Comparison of ENCODE assay signal across 14 cellular contexts in the genomic region with DNA sequence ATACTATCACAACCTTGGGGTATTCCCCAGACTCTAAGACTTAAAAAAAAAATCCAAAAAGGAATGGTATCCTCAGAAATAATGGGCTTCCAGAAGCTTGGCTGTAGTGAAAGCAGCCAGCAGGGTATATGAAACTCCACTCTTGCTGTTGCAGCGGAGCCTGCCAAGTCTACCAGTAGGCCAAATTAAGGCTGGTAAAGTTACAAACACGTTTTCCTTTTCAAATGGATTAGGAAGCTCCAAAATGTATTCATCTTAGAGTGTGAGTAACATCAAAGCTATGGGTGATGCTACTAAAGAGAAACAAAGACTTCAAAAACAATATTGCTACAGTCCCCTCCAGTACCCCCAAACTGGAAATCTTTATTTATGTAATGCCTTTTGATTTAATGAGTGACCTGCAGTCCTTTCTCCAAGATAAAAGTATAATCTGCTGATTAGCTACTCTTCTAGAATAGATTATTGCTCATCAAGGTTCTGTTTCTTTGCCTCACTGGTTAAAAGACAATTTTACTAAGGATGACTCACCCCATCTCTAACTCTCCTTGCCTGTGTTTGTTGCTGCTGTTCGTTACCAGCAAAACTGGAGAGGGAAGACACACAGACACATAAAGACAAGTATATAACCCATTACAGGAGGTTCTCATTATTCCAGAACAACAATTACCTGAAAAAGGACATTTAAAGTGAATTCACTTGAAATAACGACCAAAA.
DNase-seq lines count a peak whose midpoint lies in the region; ATAC-seq and TF ChIP-seq lines count a peak whose summit lies in the region.
"Had no signal": no experiment of that assay in that cellular context is flagged by ENCODE, and none has a peak within 500 bp of the region (broad histone marks: within the 10 kb centered on the region; RNA-seq: fewer than 3 reads in every experiment).

No MANE protein-coding gene starts in this region.

- no peaks in the 10 kb centered on the region for H3K36me3 ChIP-seq in BE2C
- H3K36me3 ChIP-seq in IMR-90 (ENCODE audit: control insufficient read depth, insufficient read depth, low read length), result no peaks in the 10 kb centered on the region
- H3K36me3 ChIP-seq in mammary epithelial cell (ENCODE audit: insufficient read depth, low read length), result no peaks in the 10 kb centered on the region
- no peaks in the 10 kb centered on the region for H3K36me3 ChIP-seq in mesodermal cell (ENCODE audit: control insufficient read depth, insufficient read depth, low read length)
- no peaks in the 10 kb centered on the region for H3K36me3 ChIP-seq in OCI-LY7 (ENCODE audit: insufficient read depth, low read length)
- H3K36me3 ChIP-seq: gastroesophageal sphincter had no signal

- in situ Hi-C loops in IMR-90 (cut with MboI; ENCODE audit: low sequenced_read_pairs), result no loop called here
- in situ Hi-C loops in mammary epithelial cell (cut with MboI; ENCODE audit: low sequenced_read_pairs in 2 of 2), result no loop called here

- no peaks in the 10 kb centered on the region for H3K9me3 Mint-ChIP-seq in progenitor cell of endocrine pancreas (ENCODE audit: low read depth)
- H3K9me3 Mint-ChIP-seq: central memory CD8-positive, alpha-beta T cell had no signal

- no peak overlapping the region for H3K27ac Mint-ChIP-seq in progenitor cell of endocrine pancreas

- H2AFZ ChIP-seq in IMR-90 (replicated peaks; ENCODE audit: low read length, poor library complexity), result no peak overlapping the region
- H2AFZ ChIP-seq in mammary epithelial cell (ENCODE audit: low read depth, low read length), result no peak overlapping the region
- no peak overlapping the region for H2AFZ ChIP-seq in OCI-LY7 (ENCODE audit: low read length)
- H2AFZ ChIP-seq: parathyroid adenoma had no signal

- BruUV-seq in IMR-90 (replicated peaks; lab: Mats Ljungman, UMichigan) (no TSS peak), mammary epithelial cell (replicated peaks; lab: Mats Ljungman, UMichigan) (no TSS peak), OCI-LY7 (replicated peaks; lab: Mats Ljungman, UMichigan) (no TSS peak)

- no peak overlapping the region for H3K14ac ChIP-seq in IMR-90 (replicated peaks; ENCODE audit: low read depth, low read length)

- no peak overlapping the region for H3K18ac ChIP-seq in IMR-90 (ENCODE audit: low read depth, low read length)

- peak; percentile 40 for DNase-seq in BE2C
- peak; percentile 72 for DNase-seq in IMR-90
- DNase-seq in mammary epithelial cell, result peak; percentile 35
- no peak for DNase-seq in OCI-LY7 (ENCODE audit: low spot score)
- no peak for DNase-seq in SIG-M5 (lab: John Stamatoyannopoulos, UW)
- no peak for DNase-seq in NCI-H2171 (lab: John Stamatoyannopoulos, UW)
- DNase-seq in progenitor cell of endocrine pancreas (ENCODE audit: low spot score, unreplicated experiment), result no peak
- DNase-seq: COR-L47, OCI-M1, substantia nigra had no signal

- no peaks in the 10 kb centered on the region for H3K27me3 ChIP-seq in BE2C
- H3K27me3 ChIP-seq in IMR-90 (ENCODE audit: control insufficient read depth, insufficient read depth, low read length), result no peaks in the 10 kb centered on the region
- H3K27me3 ChIP-seq in mammary epithelial cell (ENCODE audit: insufficient read depth, low read length), result no peaks in the 10 kb centered on the region
- H3K27me3 ChIP-seq: gastroesophageal sphincter had no signal

- POLR2A ChIA-PET in IMR-90 (lab: Charles Lee; ENCODE audit: unreplicated experiment), result no interaction called here
- POLR2A ChIA-PET in OCI-LY7 (lab: Charles Lee), result interaction anchor here (0.8 kb wide), 1 partner anchor 9 kb away, joined by 3 read pairs; no protein-coding TSS in a partner anchor

- no peaks in the 10 kb centered on the region for H3K4me1 Mint-ChIP-seq in progenitor cell of endocrine pancreas (ENCODE audit: low read depth)

- H3K79me2 ChIP-seq in mammary epithelial cell (ENCODE audit: insufficient read depth, low read length), result no peaks in the 10 kb centered on the region
- H3K79me2 ChIP-seq in OCI-LY7 (ENCODE audit: insufficient read depth, low read depth, low read length), result no peaks in the 10 kb centered on the region
- H3K79me2 ChIP-seq: parathyroid adenoma had no signal

- no peak overlapping the region for H2AK9ac ChIP-seq in IMR-90 (replicated peaks; ENCODE audit: low read depth, low read length, poor library complexity)

- no peaks in the 10 kb centered on the region for H3K9me2 ChIP-seq in OCI-LY7 (ENCODE audit: insufficient read depth, low read length)

- no peaks in the 10 kb centered on the region for H4K20me1 ChIP-seq in IMR-90 (ENCODE audit: insufficient read depth, low read length)
- H4K20me1 ChIP-seq in mammary epithelial cell (ENCODE audit: insufficient read depth, low read length), result no peaks in the 10 kb centered on the region
- H4K20me1 ChIP-seq in OCI-LY7 (ENCODE audit: insufficient read depth, low read length), result no peaks in the 10 kb centered on the region

- H3K79me1 ChIP-seq in IMR-90 (ENCODE audit: low read depth in 1 of 2, low read length in 2 of 2), result no peaks in the 10 kb centered on the region; a peak in 1 of 4 replicates

- H3K4me3 Mint-ChIP-seq in progenitor cell of endocrine pancreas (ENCODE audit: low read depth), result no peak overlapping the region
- H3K4me3 Mint-ChIP-seq: central memory CD8-positive, alpha-beta T cell had no signal

- H3K27me3 Mint-ChIP-seq in progenitor cell of endocrine pancreas, result no peaks in the 10 kb centered on the region
- H3K27me3 Mint-ChIP-seq: central memory CD8-positive, alpha-beta T cell had no signal

- H3K4ac ChIP-seq in IMR-90 (ENCODE audit: low read depth, low read length), result no peak overlapping the region

- H2BK20ac ChIP-seq in IMR-90 (ENCODE audit: low read depth, low read length), result no peak overlapping the region

- H4K91ac ChIP-seq in IMR-90 (ENCODE audit: insufficient read depth, low read depth, low read length), result no peak overlapping the region

- H3K9ac ChIP-seq in IMR-90 (ENCODE audit: low read depth, low read length) (no peak overlapping the region), mammary epithelial cell (ENCODE audit: insufficient read depth, low read length) (no peak overlapping the region)
- H3K9ac ChIP-seq: parathyroid adenoma had no signal

- H2BK15ac ChIP-seq in IMR-90 (ENCODE audit: low read depth, low read length), result no peak overlapping the region

- no CpG with 5 or more reads among the region's 4 CpGs for WGBS in IMR-90 (ENCODE audit: extremely low coverage in 2 of 2, insufficient read length in 1 of 2), 2 experiments
- 82% methylated on average over 4 of the region's 4 CpGs for WGBS in mammary epithelial cell (ENCODE audit: low coverage, missing lambda C conversion rate)
- 79 to 100% methylated on average over 1 to 2 of the region's 4 CpGs for WGBS in mesodermal cell (ENCODE audit: insufficient coverage in 2 of 2), 2 experiments

- intact Hi-C loops in IMR-90 (cut with micrococcal nuclease), result no loop called here
- intact Hi-C loops in mammary epithelial cell (cut with micrococcal nuclease), result no loop called here
- intact Hi-C loops in OCI-LY7 (cut with micrococcal nuclease; ENCODE audit: unreplicated experiment), result no loop called here

- no peak overlapping the region for H4K8ac ChIP-seq in IMR-90 (ENCODE audit: low read depth in 2 of 2, low read length in 2 of 2)

- no peak overlapping the region for H3K27ac ChIP-seq in IMR-90 (ENCODE audit: insufficient read depth, low read length)
- no peak overlapping the region for H3K27ac ChIP-seq in mammary epithelial cell (ENCODE audit: insufficient read depth, low read depth, low read length)
- H3K27ac ChIP-seq in mesodermal cell (ENCODE audit: low read depth, low read length, severe bottlenecking), result peak overlapping the region; percentile 74
- H3K27ac ChIP-seq in OCI-LY7 (ENCODE audit: low read depth, low read length, poor library complexity, severe bottlenecking), result no peak overlapping the region
- H3K27ac ChIP-seq: gastroesophageal sphincter, parathyroid adenoma had no signal

- no peak overlapping the region for H2AK5ac ChIP-seq in IMR-90 (ENCODE audit: low read depth, low read length)

- H3K9me3 ChIP-seq in BE2C, result no peaks in the 10 kb centered on the region
- no peaks in the 10 kb centered on the region for H3K9me3 ChIP-seq in IMR-90 (ENCODE audit: control insufficient read depth, insufficient read depth, low read length)
- no peaks in the 10 kb centered on the region for H3K9me3 ChIP-seq in mammary epithelial cell (replicated peaks; ENCODE audit: insufficient read depth, low read length)
- no peaks in the 10 kb centered on the region for H3K9me3 ChIP-seq in mesodermal cell (ENCODE audit: control insufficient read depth, low read length)
- H3K9me3 ChIP-seq in OCI-LY7 (ENCODE audit: low read length), result no peaks in the 10 kb centered on the region
- H3K9me3 ChIP-seq: gastroesophageal sphincter had no signal

- dilution Hi-C loops in IMR-90 (cut with HindIII; ENCODE audit: low sequenced_read_pairs, unreplicated experiment) (no loop called here), mammary epithelial cell (cut with HindIII; ENCODE audit: low sequenced_read_pairs) (no loop called here)

- H3K4me1 ChIP-seq in BE2C (peaks cover 29% of the 10 kb centered on the region), IMR-90 (ENCODE audit: control insufficient read depth, insufficient read depth, low read length) (peaks cover 2% of the 10 kb centered on the region; the same call in 1 of the 2 replicates), mammary epithelial cell (ENCODE audit: insufficient read depth, low read length) (no peaks in the 10 kb centered on the region), mesodermal cell (ENCODE audit: control insufficient read depth, insufficient read depth, low read length, poor library complexity, severe bottlenecking) (peaks cover 11% of the 10 kb centered on the region), OCI-LY7 (ENCODE audit: insufficient read depth, low read length, poor library complexity, severe bottlenecking) (peaks cover 8% of the 10 kb centered on the region)
- H3K4me1 ChIP-seq: gastroesophageal sphincter, parathyroid adenoma had no signal

- peak; percentile 92 for ATAC-seq in IMR-90 (ENCODE audit: low read depth)
- ATAC-seq: gastroesophageal sphincter had no signal

- H3K4me2 ChIP-seq in IMR-90 (ENCODE audit: low read depth, low read length) (peak overlapping the region; percentile 49), mammary epithelial cell (ENCODE audit: insufficient read depth, low read depth, low read length) (no peak overlapping the region), OCI-LY7 (ENCODE audit: low read length) (no peak overlapping the region)

- no peak overlapping the region for H2BK5ac ChIP-seq in IMR-90 (ENCODE audit: low read depth, low read length, poor library complexity, severe bottlenecking)

- CTCF ChIA-PET in IMR-90 (lab: Yijun Ruan, JAX) (interaction anchor here (0.7 to 1.4 kb wide), 2 partner anchors 13 to 45 kb away, joined by 3 to 5 read pairs; no protein-coding TSS in a partner anchor), mammary epithelial cell (lab: Charles Lee; ENCODE audit: low non-redundant PET) (no interaction called here), OCI-LY7 (lab: Charles Lee; ENCODE audit: unreplicated experiment) (no interaction called here)

- no peaks in the 10 kb centered on the region for H3K36me3 Mint-ChIP-seq in progenitor cell of endocrine pancreas (ENCODE audit: insufficient read depth)

- H4K5ac ChIP-seq in IMR-90 (ENCODE audit: low read depth, low read length), result no peak overlapping the region

- 0 out of 2 replicates have a peak, but pooled peaks cover 2% of the 10 kb centered on the region for H3K9me1 ChIP-seq in IMR-90 (ENCODE audit: insufficient read depth, low read length)

- no peak for TF ChIP-seq POLR2A in IMR-90 (IDR thresholded peaks at IDR 0.05; ENCODE audit: low read depth, low read length)

- TF ChIP-seq RAD21 in IMR-90 (IDR thresholded peaks at IDR 0.05; ENCODE audit: low read length), result no peak

- no peak overlapping the region for H3K4me3 ChIP-seq in BE2C (ENCODE audit: low read depth, low read length)
- H3K4me3 ChIP-seq in IMR-90 (ENCODE audit: insufficient read depth, low read depth, low read length), result no peak overlapping the region
- no peak overlapping the region for H3K4me3 ChIP-seq in mammary epithelial cell (replicated peaks in 1 of 3; ENCODE audit: insufficient read depth in 1 of 3, low read depth in 2 of 3, low read length in 3 of 3)
- no peak overlapping the region for H3K4me3 ChIP-seq in mesodermal cell (ENCODE audit: extremely low read depth, insufficient read depth, low read length, poor library complexity, severe bottlenecking)
- H3K4me3 ChIP-seq in OCI-LY7 (ENCODE audit: low read depth, low read length, poor library complexity, severe bottlenecking), result no peak overlapping the region
- H3K4me3 ChIP-seq: gastroesophageal sphincter had no signal

- no peak overlapping the region for H3K23ac ChIP-seq in IMR-90 (ENCODE audit: low read depth, low read length)

- H2BK120ac ChIP-seq in IMR-90 (ENCODE audit: low read depth, low read length), result no peak overlapping the region

- TF ChIP-seq CTCF in BE2C (IDR thresholded peaks at IDR 0.05; ENCODE audit: low read depth, low read length), result no peak
- TF ChIP-seq CTCF in IMR-90 (conservative IDR thresholded peaks at IDR 0.05; ENCODE audit: low read depth, low read length), result no peak
- TF ChIP-seq CTCF in mammary epithelial cell (conservative IDR thresholded peaks at IDR 0.05 in 1 of 2, IDR thresholded peaks at IDR 0.05 in 1 of 2; ENCODE audit: extremely low read depth in 1 of 2, insufficient read depth in 1 of 2, low read depth in 1 of 2, low read length in 2 of 2), result no peak
- no peak for TF ChIP-seq CTCF in OCI-LY7 (conservative IDR thresholded peaks at IDR 0.05; ENCODE audit: low read length)
- no peak for TF ChIP-seq CTCF in progenitor cell of endocrine pancreas (IDR thresholded peaks at IDR 0.05; ENCODE audit: unreplicated experiment)

- no peak overlapping the region for H3K56ac ChIP-seq in IMR-90 (ENCODE audit: extremely low read depth, insufficient read depth, low read length)

Comparison
In these comparisons a context has a peak if more than half of its experiments do, and no peak if none do; other contexts are left out.
1. DNase-seq: peak in BE2C (single experiment), IMR-90 (single experiment) and mammary epithelial cell (single experiment); none in OCI-LY7 (single experiment), SIG-M5 (single experiment), NCI-H2171 (single experiment) and progenitor cell of endocrine pancreas (single experiment).